ENCODE assay signal across 18 cellular contexts in the genomic region with DNA sequence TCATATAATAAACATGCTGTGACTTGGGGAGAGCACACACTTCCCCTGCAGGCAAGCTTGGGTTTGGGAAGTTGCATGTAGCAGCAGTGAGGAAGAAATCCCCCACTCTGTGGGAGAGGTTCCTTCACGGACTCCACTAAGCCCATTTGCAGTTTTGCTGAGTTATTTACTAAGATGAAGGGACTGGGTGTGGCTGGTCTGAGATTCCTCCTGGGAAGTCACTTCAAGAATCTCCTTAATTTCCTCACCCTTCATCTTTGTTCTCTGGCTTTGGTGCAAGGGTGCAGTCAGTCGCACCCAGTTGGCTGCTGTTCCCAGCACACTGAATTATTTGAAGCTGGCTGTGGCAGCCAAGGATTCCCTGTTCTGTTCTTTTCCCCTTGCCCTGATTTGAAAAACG.
DNase-seq lines count a peak whose midpoint lies in the region; ATAC-seq, FAIRE-seq and TF ChIP-seq lines count a peak whose summit lies in the region.
"Had no signal": no experiment of that assay in that cellular context is flagged by ENCODE, and none has a peak within 500 bp of the region (broad histone marks: within the 10 kb centered on the region; RNA-seq: fewer than 3 reads in every experiment).

No MANE protein-coding gene starts in this region.

- ATAC-seq in heart right ventricle (peak in 6 of 8 donors; percentile 22 to 92 (median 44)), HG02623 (IDR thresholded peaks at IDR 0.05; ENCODE audit: unreplicated experiment) (no peak)

- intact Hi-C loops in heart right ventricle (cut with DNase I) (loop anchor here in 1 of 10 donors (10.0 kb wide), 1 partner anchor 47 kb away; no protein-coding TSS in a partner anchor), prostate gland (cut with DNase I) (no loop called here)
- intact Hi-C loops in activated naive CD4-positive, alpha-beta T cell treated with anti-CD3 and anti-CD28 coated beads for 36 hours (cut with micrococcal nuclease): no loop called here

- no peaks in the 10 kb centered on the region for H3K4me1 Mint-ChIP-seq in activated naive CD4-positive, alpha-beta T cell treated with anti-CD3 and anti-CD28 coated beads for 36 hours (ENCODE audit: low read depth)

- DNase-seq in ELF-1 (ENCODE audit: low read depth, low spot score): peak; percentile 36
- DNase-seq in bronchial epithelial cell (ENCODE audit: low read depth): peak; percentile 41
- DNase-seq in heart right ventricle: no peak
- peak; percentile 25 for DNase-seq in pons (ENCODE audit: low spot score)
- no peak for DNase-seq in prostate gland (ENCODE audit: low spot score)
- no peak for DNase-seq in activated naive CD4-positive, alpha-beta T cell treated with anti-CD3 and anti-CD28 coated beads for 36 hours
- no peak for DNase-seq in GM19238 (ENCODE audit: insufficient read length, low spot score)
- DNase-seq: activated CD4-positive, alpha-beta T cell treated with anti-CD3 and anti-CD28 coated beads for 1 hour; dermis blood vessel endothelial cell; HFFc6; KBM-7; NCI-H1092; NCI-H2171; stimulated activated naive CD4-positive, alpha-beta T cell had no signal

- H3K4me1 ChIP-seq in heart right ventricle (peaks cover 0 to 16% (median 5%) of the 10 kb centered on the region in 9 donors), prostate gland (replicated peaks) (no peaks in the 10 kb centered on the region)

- no peak for TF ChIP-seq POLR2A in prostate gland (IDR thresholded peaks at IDR 0.05)

- CTCF ChIA-PET in activated naive CD4-positive, alpha-beta T cell treated with anti-CD3 and anti-CD28 coated beads for 36 hours (lab: Charles Lee): no interaction called here

- no peak for FAIRE-seq in bronchial epithelial cell (lab: Jason Lieb, UNC)
- FAIRE-seq: astrocyte, urothelium cell line had no signal

- H3K27me3 Mint-ChIP-seq in activated naive CD4-positive, alpha-beta T cell treated with anti-CD3 and anti-CD28 coated beads for 36 hours (ENCODE audit: low read depth): no peaks in the 10 kb centered on the region

- H3K4me3 Mint-ChIP-seq in activated naive CD4-positive, alpha-beta T cell treated with anti-CD3 and anti-CD28 coated beads for 36 hours: no peak overlapping the region
- H3K4me3 Mint-ChIP-seq: HFFc6; T-helper 2 cell treated with Interferon-gamma antibody and Interleukin-4, amounts not matched to agents 5 μg/mL and 100 μg/mL, for 36 hours had no signal

- no peaks in the 10 kb centered on the region for H3K36me3 Mint-ChIP-seq in activated naive CD4-positive, alpha-beta T cell treated with anti-CD3 and anti-CD28 coated beads for 36 hours (ENCODE audit: low read depth)

- H3K36me3 ChIP-seq in bronchial epithelial cell (ENCODE audit: control insufficient read depth, insufficient read depth, low read length) (no peaks in the 10 kb centered on the region), heart right ventricle (no peaks in the 10 kb centered on the region), prostate gland (no peaks in the 10 kb centered on the region)

- H3K4me3 ChIP-seq in bronchial epithelial cell (ENCODE audit: low read depth, low read length): no peak overlapping the region
- no peak overlapping the region for H3K4me3 ChIP-seq in heart right ventricle
- H3K4me3 ChIP-seq in prostate gland: no peak overlapping the region

- H3K9me3 ChIP-seq in heart right ventricle (no peaks in the 10 kb centered on the region), prostate gland (no peaks in the 10 kb centered on the region)

- WGBS in heart right ventricle, 2 donors: 36 to 55% methylated on average over 3 of the region's 3 CpGs
- WGBS in prostate gland: 41% methylated on average over 3 of the region's 3 CpGs

- no peak overlapping the region for H3K27ac Mint-ChIP-seq in activated naive CD4-positive, alpha-beta T cell treated with anti-CD3 and anti-CD28 coated beads for 36 hours
- H3K27ac Mint-ChIP-seq: HFFc6; T-helper 2 cell treated with Interferon-gamma antibody and Interleukin-4, amounts not matched to agents 5 μg/mL and 100 μg/mL, for 36 hours had no signal

- TF ChIP-seq CTCF in bronchial epithelial cell (IDR thresholded peaks at IDR 0.05; ENCODE audit: insufficient read depth, low read length, severe bottlenecking): no peak
- no peak for TF ChIP-seq CTCF in heart right ventricle (IDR thresholded peaks at IDR 0.05)
- TF ChIP-seq CTCF in prostate gland (IDR thresholded peaks at IDR 0.05): no peak

- peak overlapping the region in 3 of 10 donors; percentile 8 to 17 (median 11) for H3K27ac ChIP-seq in heart right ventricle
- no peak overlapping the region for H3K27ac ChIP-seq in prostate gland

- no peaks in the 10 kb centered on the region for H3K9me3 Mint-ChIP-seq in activated naive CD4-positive, alpha-beta T cell treated with anti-CD3 and anti-CD28 coated beads for 36 hours
- H3K9me3 Mint-ChIP-seq: HFFc6; T-helper 2 cell treated with Interferon-gamma antibody and Interleukin-4, amounts not matched to agents 5 μg/mL and 100 μg/mL, for 36 hours had no signal

- H3K27me3 ChIP-seq in bronchial epithelial cell (ENCODE audit: control insufficient read depth, insufficient read depth, low read length) (no peaks in the 10 kb centered on the region), heart right ventricle (no peaks in the 10 kb centered on the region), prostate gland (replicated peaks; ENCODE audit: insufficient read depth) (no peaks in the 10 kb centered on the region)

Comparison
In these comparisons a context has a peak if more than half of its experiments do, and no peak if none do; other contexts are left out.
1. DNase-seq: peak in ELF-1 (single experiment), bronchial epithelial cell (single experiment) and pons (single experiment); none in heart right ventricle (0 of 2), prostate gland (single experiment), activated naive CD4-positive, alpha-beta T cell treated with anti-CD3 and anti-CD28 coated beads for 36 hours (single experiment) and GM19238 (single experiment).